In the genomic region with DNA sequence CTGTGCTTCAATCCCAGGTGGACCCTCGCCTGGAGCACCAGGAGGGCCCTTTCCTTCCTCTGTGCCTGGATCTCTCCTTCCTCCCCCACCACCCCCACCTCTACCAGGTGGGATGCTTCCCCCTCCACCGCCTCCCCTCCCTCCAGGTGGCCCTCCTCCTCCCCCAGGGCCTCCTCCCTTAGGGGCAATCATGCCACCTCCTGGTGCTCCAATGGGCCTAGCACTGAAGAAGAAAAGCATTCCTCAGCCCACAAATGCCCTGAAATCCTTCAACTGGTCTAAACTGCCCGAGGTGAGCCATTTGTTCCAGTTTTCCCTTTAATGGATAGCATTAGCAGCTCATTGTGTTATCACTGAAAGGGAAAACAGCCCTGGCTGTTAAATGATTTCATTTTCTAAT, we compare ENCODE assay signal across 1 cellular context.
TF ChIP-seq lines count a peak whose summit lies in the region.

No MANE protein-coding gene starts in this region.

TF ChIP-seq in H1, 55 proteins besides CTCF, POLR2A, EP300 and RAD21:
- TF ChIP-seq JUN (IDR thresholded peaks at IDR 0.05; ENCODE audit: low read depth, low read length) (no peak), SP1 (IDR thresholded peaks at IDR 0.05; ENCODE audit: low read depth, low read length) (0 out of 2 replicates have a peak, but pooled peaks have one; percentile 35), RXRA (IDR thresholded peaks at IDR 0.05; ENCODE audit: insufficient read depth, low read depth, low read length) (no peak), TAF1 (IDR thresholded peaks at IDR 0.05; ENCODE audit: low read depth, low read length) (no peak), FOSL1 (IDR thresholded peaks at IDR 0.05; ENCODE audit: insufficient read depth, low read depth, low read length) (no peak), NANOG (IDR thresholded peaks at IDR 0.05; ENCODE audit: insufficient read depth, low read depth, low read length, poor library complexity, severe bottlenecking) (peak; percentile 69)
